ENCODE assay signal across 21 cellular contexts in genomic region chr6:66986940-66987339, GRCh38.
"Had no signal": no experiment of that assay in that cellular context is flagged by ENCODE, and none has a peak within 500 bp of the region (broad histone marks: within the 10 kb centered on the region; RNA-seq: fewer than 3 reads in every experiment).

No MANE protein-coding gene starts in this region.

- H3K27me3 ChIP-seq: neutrophil, right atrium auricular region, upper lobe of left lung had no signal

- H3K36me3 Mint-ChIP-seq: brain, memory B cell had no signal

- H3K9me3 ChIP-seq: ovary, psoas muscle had no signal

- H3K36me3 ChIP-seq: neutrophil, ovary, right atrium auricular region, upper lobe of left lung had no signal

- H3K4me3 Mint-ChIP-seq: brain, memory B cell, nephron, WTC11 had no signal

- H3K4me3 ChIP-seq: ovary, psoas muscle, right atrium auricular region, upper lobe of left lung had no signal

- DNase-seq: activated gamma-delta T cell treated with Interleukin-2 at 50 U/mL for 16 hours; activated T-cell treated with anti-CD3 and anti-CD28 coated beads, Interleukin-2, amount 50 U/mL, for 1 hour; aorta; effector CD8-positive, alpha-beta T cell; glutamatergic neuron; hippocampal formation; kidney glomerular epithelial cell; ovary; psoas muscle; stimulated activated CD4-positive, alpha-beta T cell treated with anti-CD3 and anti-CD28 coated beads, Interleukin-4, amount 100 ng/mL, for 24 hours; stimulated activated naive CD4-positive, alpha-beta T cell treated with Interleukin-2 at 50 U/mL for 16 hours; T1000; upper lobe of left lung had no signal

- H3K27ac ChIP-seq: neutrophil, ovary, psoas muscle, right atrium auricular region, upper lobe of left lung had no signal

- ATAC-seq: activated naive CD4-positive, alpha-beta T cell treated with anti-CD3 and anti-CD28 coated beads, Interleukin-2, amount 50 U/mL, for 72 hours; esophagus mucosa; psoas muscle; WTC11 had no signal

- H3K27ac Mint-ChIP-seq: activated naive CD4-positive, alpha-beta T cell treated with anti-CD3 and anti-CD28 coated beads, Interleukin-2, amount 50 U/mL, for 72 hours; brain; memory B cell; nephron; WTC11 had no signal

- H3K4me1 Mint-ChIP-seq: brain, memory B cell, nephron, WTC11 had no signal

- H3K27me3 Mint-ChIP-seq: memory B cell had no signal
